15 cellular contexts compared by ENCODE assay signal in genomic region chr20:20207872-20208271, GRCh38.
DNase-seq lines count a peak whose midpoint lies in the region; ATAC-seq and TF ChIP-seq lines count a peak whose summit lies in the region.
"Had no signal": no experiment of that assay in that cellular context is flagged by ENCODE, and none has a peak within 500 bp of the region (broad histone marks: within the 10 kb centered on the region; RNA-seq: fewer than 3 reads in every experiment).

No MANE protein-coding gene starts in this region.

- peak overlapping the region in 3 of 5 experiments; percentile 77 to 98 (median 92) for H3K27ac Mint-ChIP-seq in brain
- H3K27ac Mint-ChIP-seq in activated naive CD4-positive, alpha-beta T cell treated with anti-CD3 and anti-CD28 coated beads, Interleukin-2, amount 10 ng/mL, durations not matched to agents 7 days and 5 days, result no peak overlapping the region
- H3K27ac Mint-ChIP-seq: activated CD4-positive, alpha-beta memory T cell treated with anti-CD3 and anti-CD28 coated beads for 36 hours; T-helper 17 cell had no signal

- H3K36me3 Mint-ChIP-seq in brain, result no peaks in the 10 kb centered on the region
- H3K36me3 Mint-ChIP-seq in activated naive CD4-positive, alpha-beta T cell treated with anti-CD3 and anti-CD28 coated beads, Interleukin-2, amount 10 ng/mL, durations not matched to agents 7 days and 5 days, result no peaks in the 10 kb centered on the region
- H3K36me3 Mint-ChIP-seq: activated CD4-positive, alpha-beta memory T cell treated with anti-CD3 and anti-CD28 coated beads for 36 hours had no signal

- no peak for DNase-seq in activated CD4-positive, alpha-beta T cell treated with anti-CD3 and anti-CD28 coated beads, Interleukin-2, amount 50 U/mL, for 1 hour
- DNase-seq in NCI-H226, result no peak
- DNase-seq in activated naive CD4-positive, alpha-beta T cell treated with anti-CD3 and anti-CD28 coated beads, Interleukin-2, amount 10 ng/mL, durations not matched to agents 7 days and 5 days, result no peak
- DNase-seq: activated CD4-positive, alpha-beta memory T cell treated with anti-CD3 and anti-CD28 coated beads for 36 hours; cerebellar nuclear complex; HCEC 1CT; NCI-H2081 treated with DMSO at 0.1 percent for 48 hours; OCI-M1; T-helper 17 cell had no signal

- CTCF ChIA-PET in activated naive CD4-positive, alpha-beta T cell treated with anti-CD3 and anti-CD28 coated beads, Interleukin-2, amount 10 ng/mL, durations not matched to agents 7 days and 5 days (lab: Charles Lee), result no interaction called here

- TF ChIP-seq CTCF in brain (conservative IDR thresholded peaks at IDR 0.05), result no peak

- ATAC-seq in GM18861 (IDR thresholded peaks at IDR 0.05; ENCODE audit: unreplicated experiment) (peak; percentile 47), GM21390 (IDR thresholded peaks at IDR 0.05; ENCODE audit: unreplicated experiment) (peak; percentile 83), HG03060 (IDR thresholded peaks at IDR 0.05; ENCODE audit: low read depth, unreplicated experiment) (peak; percentile 51), HG03045 (IDR thresholded peaks at IDR 0.05; ENCODE audit: unreplicated experiment) (no peak)
- ATAC-seq: K562, T-helper 17 cell had no signal

- no peak overlapping the region for H3K4me3 Mint-ChIP-seq in brain
- no peak overlapping the region for H3K4me3 Mint-ChIP-seq in activated naive CD4-positive, alpha-beta T cell treated with anti-CD3 and anti-CD28 coated beads, Interleukin-2, amount 10 ng/mL, durations not matched to agents 7 days and 5 days
- H3K4me3 Mint-ChIP-seq: activated CD4-positive, alpha-beta memory T cell treated with anti-CD3 and anti-CD28 coated beads for 36 hours; T-helper 17 cell had no signal

- H3K27me3 Mint-ChIP-seq in brain, result peaks cover 2% of the 10 kb centered on the region
- H3K27me3 Mint-ChIP-seq in activated naive CD4-positive, alpha-beta T cell treated with anti-CD3 and anti-CD28 coated beads, Interleukin-2, amount 10 ng/mL, durations not matched to agents 7 days and 5 days, result peaks cover 4% of the 10 kb centered on the region

- H3K4me1 Mint-ChIP-seq in brain, result peaks cover 64% of the 10 kb centered on the region
- H3K4me1 Mint-ChIP-seq in activated naive CD4-positive, alpha-beta T cell treated with anti-CD3 and anti-CD28 coated beads, Interleukin-2, amount 10 ng/mL, durations not matched to agents 7 days and 5 days, result no peaks in the 10 kb centered on the region
- H3K4me1 Mint-ChIP-seq: T-helper 17 cell had no signal

- H3K9me3 Mint-ChIP-seq in brain, result no peaks in the 10 kb centered on the region
- no peaks in the 10 kb centered on the region for H3K9me3 Mint-ChIP-seq in activated naive CD4-positive, alpha-beta T cell treated with anti-CD3 and anti-CD28 coated beads, Interleukin-2, amount 10 ng/mL, durations not matched to agents 7 days and 5 days
- H3K9me3 Mint-ChIP-seq: activated CD4-positive, alpha-beta memory T cell treated with anti-CD3 and anti-CD28 coated beads for 36 hours had no signal
